Comparison of ENCODE assay signal across 8 cellular contexts in genomic region chr9:70352802-70353201, GRCh38.
DNase-seq lines count a peak whose midpoint lies in the region; ATAC-seq and TF ChIP-seq lines count a peak whose summit lies in the region.

No MANE protein-coding gene starts in this region.

- H3K27ac ChIP-seq in liver (ENCODE audit: low read depth in 1 of 2, low read length in 2 of 2) = no peak overlapping the region

- no peak overlapping the region for H3K9ac ChIP-seq in liver (ENCODE audit: low read depth in 1 of 2, low read length in 2 of 2)

- H3K4me3 ChIP-seq in GM12875 (ENCODE audit: low read depth, low read length) = no peak overlapping the region
- no peak overlapping the region for H3K4me3 ChIP-seq in liver (ENCODE audit: low read depth in 1 of 3, low read length in 3 of 3)

- DNase-seq in AG08395 (ENCODE audit: low spot score) (peak; percentile 18), astrocyte of the hippocampus (ENCODE audit: low read depth, low spot score) (peak; percentile 11), DMS114 treated with DMSO at 0.1 percent for 48 hours (lab: John Stamatoyannopoulos, UW; ENCODE audit: unreplicated experiment) (no peak)

- TF ChIP-seq RAD21 in liver (IDR thresholded peaks at IDR 0.05) = peak; percentile 84 to 85

- ATAC-seq in HG02623 (IDR thresholded peaks at IDR 0.05; ENCODE audit: unreplicated experiment) = no peak
- ATAC-seq in HG02588 (IDR thresholded peaks at IDR 0.05; ENCODE audit: unreplicated experiment) = no peak
- ATAC-seq in GM21528 (IDR thresholded peaks at IDR 0.05; ENCODE audit: low FRiP score, unreplicated experiment) = no peak

- H3K4me1 ChIP-seq in liver (ENCODE audit: control insufficient read depth in 4 of 4, insufficient read depth in 4 of 4, low read length in 3 of 4) = no peaks in the 10 kb centered on the region

- no peaks in the 10 kb centered on the region for H3K9me3 ChIP-seq in liver (ENCODE audit: control insufficient read depth in 4 of 4, low read length in 3 of 4)

- peaks cover 0 to 16% (median 7%) of the 10 kb centered on the region in 4 donors for H3K36me3 ChIP-seq in liver (ENCODE audit: control insufficient read depth in 4 of 4, insufficient read depth in 3 of 4, low read depth in 1 of 4, low read length in 3 of 4)

- no peaks in the 10 kb centered on the region for H3K27me3 ChIP-seq in liver (ENCODE audit: control insufficient read depth in 4 of 4, insufficient read depth in 4 of 4, low read length in 3 of 4)

- peak; percentile 32; the same call in 1 of the 2 replicates for TF ChIP-seq CTCF in GM12875 (IDR thresholded peaks at IDR 0.05; ENCODE audit: borderline replicate concordance, insufficient read depth, low read depth, low read length)
- TF ChIP-seq CTCF in liver (IDR thresholded peaks at IDR 0.05; ENCODE audit: low read depth, low read length, missing input control) = peak; percentile 66

TF ChIP-seq in liver, 16 proteins besides CTCF, POLR2A, EP300 and RAD21:
- TF ChIP-seq HNF4G (IDR thresholded peaks at IDR 0.05) (no peak), ATF3 (IDR thresholded peaks at IDR 0.05) (no peak), GABPA (IDR thresholded peaks at IDR 0.05 in 1 of 2, conservative IDR thresholded peaks at IDR 0.05 in 1 of 2) (no peak), FOXA2 (IDR thresholded peaks at IDR 0.05) (no peak), MAX (IDR thresholded peaks at IDR 0.05) (no peak), NR2F2 (IDR thresholded peaks at IDR 0.05) (no peak), HNF4A (conservative IDR thresholded peaks at IDR 0.05) (no peak), YY1 (IDR thresholded peaks at IDR 0.05) (no peak), TAF1 (conservative IDR thresholded peaks at IDR 0.05) (no peak), REST (IDR thresholded peaks at IDR 0.05) (no peak), FOXA1 (IDR thresholded peaks at IDR 0.05) (no peak)
